In genomic region chr1:156676450-156676819, GRCh38 we compare ENCODE assay signal across 12 cellular contexts. TPM values are rescaled to one million over a fixed set of nuclear protein-coding genes. Genes with fewer than 3 reads are reported as not detected.
A peak's percentile ranks its signal among the peaks of the same experiment; 100 is the strongest.
DNase-seq lines count a peak whose midpoint lies in the region; ATAC-seq and TF ChIP-seq lines count a peak whose summit lies in the region.
"Had no signal": no experiment of that assay in that cellular context is flagged by ENCODE, and none has a peak within 500 bp of the region (broad histone marks: within the 10 kb centered on the region; RNA-seq: fewer than 3 reads in every experiment).

No MANE protein-coding gene starts in this region.

- intact Hi-C loops in vagina (cut with DNase I), result loop anchor here (2.0 to 5.0 kb wide), 2 partner anchors 16 to 49 kb away; no protein-coding TSS in a partner anchor

- no peaks in the 10 kb centered on the region for H3K9me3 ChIP-seq in vagina
- H3K9me3 ChIP-seq: A549 had no signal

- ATAC-seq in activated T-cell treated with anti-CD3 and anti-CD28 coated beads, Interleukin-2, amount 50 U/mL, for 4 hours, result peak; percentile 8 to 17
- no peak for ATAC-seq in activated T-cell treated with anti-CD3 and anti-CD28 coated beads, Interleukin-2, amount 50 U/mL, for 72 hours (replicated peaks in 1 of 2)
- ATAC-seq in GM21737 (IDR thresholded peaks at IDR 0.05; ENCODE audit: unreplicated experiment), result no peak
- ATAC-seq in GM18909 (IDR thresholded peaks at IDR 0.05; ENCODE audit: poor library complexity, unreplicated experiment), result no peak

- H3K27ac Mint-ChIP-seq in activated T-cell treated with anti-CD3 and anti-CD28 coated beads, Interleukin-2, amount 50 U/mL, for 72 hours, result no peak overlapping the region
- peak overlapping the region in 2 of 3 experiments; percentile 72 to 93 for H3K27ac Mint-ChIP-seq in nephron

- H3K9me3 Mint-ChIP-seq in activated T-cell treated with anti-CD3 and anti-CD28 coated beads, Interleukin-2, amount 50 U/mL, for 4 hours, result no peaks in the 10 kb centered on the region
- H3K9me3 Mint-ChIP-seq in activated T-cell treated with anti-CD3 and anti-CD28 coated beads, Interleukin-2, amount 50 U/mL, for 72 hours, result no peaks in the 10 kb centered on the region
- no peaks in the 10 kb centered on the region for H3K9me3 Mint-ChIP-seq in nephron

- H3K27ac ChIP-seq in vagina, result peak overlapping the region; percentile 91

- no peaks in the 10 kb centered on the region for H3K36me3 Mint-ChIP-seq in activated T-cell treated with anti-CD3 and anti-CD28 coated beads, Interleukin-2, amount 50 U/mL, for 4 hours (ENCODE audit: insufficient read depth)
- no peaks in the 10 kb centered on the region for H3K36me3 Mint-ChIP-seq in activated T-cell treated with anti-CD3 and anti-CD28 coated beads, Interleukin-2, amount 50 U/mL, for 72 hours (ENCODE audit: insufficient read depth in 2 of 2)
- H3K36me3 Mint-ChIP-seq in nephron (ENCODE audit: low read depth), result peaks cover 41% of the 10 kb centered on the region

- no peak for DNase-seq in activated T-cell treated with anti-CD3 and anti-CD28 coated beads, Interleukin-2, amount 50 U/mL, for 4 hours
- DNase-seq in activated T-cell treated with anti-CD3 and anti-CD28 coated beads, Interleukin-2, amount 50 U/mL, for 72 hours, result no peak
- DNase-seq in fibroblast of the aortic adventitia (ENCODE audit: low read depth) (no peak), vagina (ENCODE audit: extremely low spot score in 2 of 2) (no peak), NCI-H2107 (lab: John Stamatoyannopoulos, UW) (no peak)
- DNase-seq: activated CD4-positive, alpha-beta T cell treated with anti-CD3 and anti-CD28 coated beads, Interleukin-2, amount 50 U/mL, for 4 hours; Karpas-422 had no signal

- H3K4me1 Mint-ChIP-seq in activated T-cell treated with anti-CD3 and anti-CD28 coated beads, Interleukin-2, amount 50 U/mL, for 4 hours (ENCODE audit: low read depth), result peaks cover 11% of the 10 kb centered on the region
- H3K4me1 Mint-ChIP-seq in activated T-cell treated with anti-CD3 and anti-CD28 coated beads, Interleukin-2, amount 50 U/mL, for 72 hours (ENCODE audit: low read depth), result peaks cover 16% of the 10 kb centered on the region
- H3K4me1 Mint-ChIP-seq in nephron, result peaks cover 51% of the 10 kb centered on the region

- no peak overlapping the region for H3K4me3 Mint-ChIP-seq in activated T-cell treated with anti-CD3 and anti-CD28 coated beads, Interleukin-2, amount 50 U/mL, for 4 hours
- H3K4me3 Mint-ChIP-seq in activated T-cell treated with anti-CD3 and anti-CD28 coated beads, Interleukin-2, amount 50 U/mL, for 72 hours, result no peak overlapping the region
- H3K4me3 Mint-ChIP-seq in nephron, result peak overlapping the region; percentile 91 to 94 (median 92)

- no peaks in the 10 kb centered on the region for H3K27me3 ChIP-seq in vagina

- TF ChIP-seq CTCF in fibroblast of the aortic adventitia (IDR thresholded peaks at IDR 0.05; ENCODE audit: insufficient read depth, low read length) (no peak), nephron (IDR thresholded peaks at IDR 0.05; ENCODE audit: unreplicated experiment in 3 of 3) (no peak), vagina (IDR thresholded peaks at IDR 0.05) (no peak)

- TF ChIP-seq POLR2A in vagina (IDR thresholded peaks at IDR 0.05), result no peak

- H3K36me3 ChIP-seq in vagina, result no peaks in the 10 kb centered on the region

- H3K4me3 ChIP-seq in fibroblast of the aortic adventitia (ENCODE audit: low read depth, low read length), result peak overlapping the region; percentile 64
- H3K4me3 ChIP-seq in vagina, result peak overlapping the region; percentile 48 to 82
- H3K4me3 ChIP-seq: A549 had no signal

- H3K4me1 ChIP-seq in vagina, result peaks cover 37% of the 10 kb centered on the region

- peaks cover 71% of the 10 kb centered on the region for H3K27me3 Mint-ChIP-seq in activated T-cell treated with anti-CD3 and anti-CD28 coated beads, Interleukin-2, amount 50 U/mL, for 4 hours (ENCODE audit: low read depth)
- H3K27me3 Mint-ChIP-seq in activated T-cell treated with anti-CD3 and anti-CD28 coated beads, Interleukin-2, amount 50 U/mL, for 72 hours (ENCODE audit: low read depth), result peaks cover 70% of the 10 kb centered on the region
- H3K27me3 Mint-ChIP-seq in nephron (ENCODE audit: low read depth), result peaks cover 17% of the 10 kb centered on the region

RNA-seq across cellular contexts. Expression of gene NES, which starts 0.8 kb away (rescaled TPM):
- total RNA-seq in activated T-cell treated with anti-CD3 and anti-CD28 coated beads, Interleukin-2, amount 50 U/mL, for 4 hours, result under 1 TPM; 0.05 to 0.13 (median 0.05) TPM
- under 1 TPM in 1 of 2 donors, not detected in 1; 0.05 TPM for total RNA-seq in activated T-cell treated with anti-CD3 and anti-CD28 coated beads, Interleukin-2, amount 50 U/mL, for 72 hours
- total RNA-seq in fibroblast of the aortic adventitia (ENCODE audit: low replicate concordance), result 44.5 and 83.0 TPM in 2 replicates
- total RNA-seq in vagina, result 16.0 TPM

RNA-seq across cellular contexts. Expression of gene CRABP2, which starts 28.9 kb away (rescaled TPM):
- total RNA-seq in activated T-cell treated with anti-CD3 and anti-CD28 coated beads, Interleukin-2, amount 50 U/mL, for 4 hours, result 1 to 10 TPM; 1.8 to 2.5 (median 2.4) TPM
- 1 to 10 TPM; 2.5 TPM for total RNA-seq in activated T-cell treated with anti-CD3 and anti-CD28 coated beads, Interleukin-2, amount 50 U/mL, for 72 hours
- total RNA-seq in fibroblast of the aortic adventitia (ENCODE audit: low replicate concordance), result 62.7 and 68.9 TPM in 2 replicates
- 97.7 TPM for total RNA-seq in vagina

RNA-seq across cellular contexts. Expression of gene BCAN, which starts 34.5 kb away (rescaled TPM):
- not detected for total RNA-seq in activated T-cell treated with anti-CD3 and anti-CD28 coated beads, Interleukin-2, amount 50 U/mL, for 4 hours
- under 1 TPM in 1 of 2 donors, not detected in 1; 0.10 TPM for total RNA-seq in activated T-cell treated with anti-CD3 and anti-CD28 coated beads, Interleukin-2, amount 50 U/mL, for 72 hours
- total RNA-seq in fibroblast of the aortic adventitia (ENCODE audit: low replicate concordance) (not detected in 2 replicates), vagina (2.0 TPM)
- total RNA-seq: chondrocyte had no signal

RNA-seq across cellular contexts. Expression of gene METTL25B, which starts 51.8 kb away (rescaled TPM):
- total RNA-seq in activated T-cell treated with anti-CD3 and anti-CD28 coated beads, Interleukin-2, amount 50 U/mL, for 4 hours, result 10 to 100 TPM; 16.6 to 18.9 (median 18.5) TPM
- total RNA-seq in activated T-cell treated with anti-CD3 and anti-CD28 coated beads, Interleukin-2, amount 50 U/mL, for 72 hours, result 100 to 1,000 TPM in 1 of 2 donors, 10 to 100 TPM in 1; 90.5 to 100 TPM
- total RNA-seq in fibroblast of the aortic adventitia (ENCODE audit: low replicate concordance), result 4.1 and 10.9 TPM in 2 replicates
- total RNA-seq in vagina, result 17.7 TPM

RNA-seq across cellular contexts. Expression of gene ISG20L2, which starts 52.1 kb away (rescaled TPM):
- total RNA-seq in activated T-cell treated with anti-CD3 and anti-CD28 coated beads, Interleukin-2, amount 50 U/mL, for 4 hours, result 10 to 100 TPM; 62.4 to 65.9 (median 63.8) TPM
- total RNA-seq in activated T-cell treated with anti-CD3 and anti-CD28 coated beads, Interleukin-2, amount 50 U/mL, for 72 hours, result 10 to 100 TPM; 36.3 to 37.1 TPM
- total RNA-seq in fibroblast of the aortic adventitia (ENCODE audit: low replicate concordance) (9.9 and 27.4 TPM in 2 replicates), vagina (12.8 TPM)

Comparison
In these comparisons a context has a peak if more than half of its experiments do, and no peak if none do; other contexts are left out.
1. ATAC-seq: peak in activated T-cell treated with anti-CD3 and anti-CD28 coated beads, Interleukin-2, amount 50 U/mL, for 4 hours (2 of 2); none in activated T-cell treated with anti-CD3 and anti-CD28 coated beads, Interleukin-2, amount 50 U/mL, for 72 hours (0 of 2), GM21737 (single experiment) and GM18909 (single experiment).
2. H3K4me3 Mint-ChIP-seq: peak in nephron (3 of 3); none in activated T-cell treated with anti-CD3 and anti-CD28 coated beads, Interleukin-2, amount 50 U/mL, for 4 hours (single experiment) and activated T-cell treated with anti-CD3 and anti-CD28 coated beads, Interleukin-2, amount 50 U/mL, for 72 hours (0 of 2).
3. RNA of gene NES, which starts 0.8 kb away (total RNA-seq): 44.5 to 83.0 TPM in fibroblast of the aortic adventitia and 16.0 TPM in vagina (single experiment); 0.05 to 0.13 TPM in activated T-cell treated with anti-CD3 and anti-CD28 coated beads, Interleukin-2, amount 50 U/mL, for 4 hours and 0.05 TPM in activated T-cell treated with anti-CD3 and anti-CD28 coated beads, Interleukin-2, amount 50 U/mL, for 72 hours; every median in the first group is over 10 times any median in the second.
4. RNA of gene CRABP2, which starts 28.9 kb away (total RNA-seq): 97.7 TPM in vagina (single experiment) and 62.7 to 68.9 TPM in fibroblast of the aortic adventitia; 2.5 TPM in activated T-cell treated with anti-CD3 and anti-CD28 coated beads, Interleukin-2, amount 50 U/mL, for 72 hours and 1.8 to 2.5 TPM in activated T-cell treated with anti-CD3 and anti-CD28 coated beads, Interleukin-2, amount 50 U/mL, for 4 hours; every median in the first group is over 10 times any median in the second.